Comparison of ENCODE assay signal across 10 cellular contexts in the genomic region with DNA sequence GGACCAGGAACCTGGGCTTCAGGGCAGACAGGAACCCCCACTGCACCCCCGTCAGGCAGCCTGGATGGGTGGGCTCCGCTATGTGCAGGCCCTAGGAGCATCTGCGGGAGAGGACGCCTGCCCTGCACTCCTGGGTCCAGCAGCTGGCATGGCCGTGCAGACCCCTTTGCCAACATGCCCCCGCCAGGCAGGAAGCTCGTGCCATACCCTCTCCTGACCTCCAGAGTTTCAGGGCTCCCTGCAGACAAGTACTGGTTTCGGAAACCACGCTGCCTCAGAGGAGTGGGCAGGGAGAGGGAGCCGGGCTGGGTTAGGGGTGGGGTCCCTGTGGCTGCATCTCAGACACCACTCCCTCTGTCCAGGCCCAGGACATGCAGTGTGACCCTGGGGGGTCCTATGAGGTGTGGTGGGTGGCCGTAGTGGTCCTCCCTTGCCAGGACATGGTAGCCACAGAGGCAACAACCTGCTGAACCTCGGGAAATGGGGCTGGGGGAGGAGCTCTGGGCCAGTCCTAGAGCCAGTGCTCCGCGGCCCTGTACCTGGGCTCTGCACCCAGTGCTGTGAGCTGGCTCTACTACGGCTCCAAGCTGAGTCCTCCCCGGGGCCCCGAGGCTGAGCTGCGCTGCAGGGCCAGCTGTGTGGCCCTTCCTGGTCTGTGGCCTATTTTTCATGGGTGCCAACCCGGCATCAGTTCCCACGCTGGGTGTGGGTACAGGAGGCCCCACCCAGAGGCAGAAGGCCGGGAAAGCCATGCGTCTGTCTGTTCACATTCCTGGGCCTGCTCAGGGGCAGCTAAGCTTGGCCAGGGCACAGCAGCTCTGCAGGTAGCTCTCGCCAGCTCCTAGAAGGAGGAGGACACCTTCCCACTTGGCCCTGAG.
DNase-seq lines count a peak whose midpoint lies in the region; ATAC-seq, FAIRE-seq and TF ChIP-seq lines count a peak whose summit lies in the region.
"Had no signal": no experiment of that assay in that cellular context is flagged by ENCODE, and none has a peak within 500 bp of the region (broad histone marks: within the 10 kb centered on the region; RNA-seq: fewer than 3 reads in every experiment).

No MANE protein-coding gene starts in this region.

- no peak overlapping the region for H3K27ac Mint-ChIP-seq in memory B cell

- H3K36me3 Mint-ChIP-seq in memory B cell: peaks cover 1% of the 10 kb centered on the region
- H3K36me3 Mint-ChIP-seq: T-cell had no signal

- no peak overlapping the region; a peak in 1 of 4 replicates for H3K4me3 ChIP-seq in DND-41 (ENCODE audit: low read depth in 1 of 2, low read length in 2 of 2)

- DNase-seq in DND-41 (no peak), memory B cell (ENCODE audit: low spot score in 2 of 2) (no peak), amniotic stem cell (lab: John Stamatoyannopoulos, UW) (no peak), D721Med (ENCODE audit: insufficient read length, low spot score) (no peak)

- no peaks in the 10 kb centered on the region for H3K79me2 ChIP-seq in DND-41 (ENCODE audit: insufficient read depth, low read length)

- peaks cover 3% of the 10 kb centered on the region for H3K4me1 Mint-ChIP-seq in memory B cell

- H3K4me3 Mint-ChIP-seq in memory B cell: peak overlapping the region; percentile 37

- H3K4me1 ChIP-seq in DND-41 (ENCODE audit: insufficient read depth, low read length): peaks cover 14% of the 10 kb centered on the region

- H3K9me3 Mint-ChIP-seq in memory B cell: no peaks in the 10 kb centered on the region
- H3K9me3 Mint-ChIP-seq: T-cell had no signal

- peaks cover 11% of the 10 kb centered on the region for H3K27me3 Mint-ChIP-seq in memory B cell

- ATAC-seq in DND-41 (ENCODE audit: insufficient read depth, low read depth): no peak
- no peak for ATAC-seq in memory B cell (ENCODE audit: low read depth)
- no peak for ATAC-seq in HG03460 (IDR thresholded peaks at IDR 0.05; ENCODE audit: unreplicated experiment)
- no peak for ATAC-seq in GM19395 (IDR thresholded peaks at IDR 0.05; ENCODE audit: unreplicated experiment)

- H3K4me2 ChIP-seq in DND-41 (ENCODE audit: insufficient read depth, low read length): peak overlapping the region; percentile 97; the same call in 1 of the 2 replicates

- H3K27ac ChIP-seq in 22Rv1: peak overlapping the region; percentile 89; the same call in 1 of the 2 replicates
- no peak overlapping the region for H3K27ac ChIP-seq in DND-41 (ENCODE audit: low read length)
- H3K27ac ChIP-seq in VCaP: peak overlapping the region; percentile 89

- H3K9ac ChIP-seq in DND-41 (ENCODE audit: low read depth, low read length): no peak overlapping the region

- no peak for TF ChIP-seq CTCF in 22Rv1 (IDR thresholded peaks at IDR 0.05)
- TF ChIP-seq CTCF in DND-41 (IDR thresholded peaks at IDR 0.05; ENCODE audit: borderline replicate concordance, extremely low read depth, low read length, poor library complexity, severe bottlenecking): no peak
- no peak for TF ChIP-seq CTCF in VCaP (conservative IDR thresholded peaks at IDR 0.05)
- no peak for TF ChIP-seq CTCF in D721Med (IDR thresholded peaks at IDR 0.05; ENCODE audit: insufficient read depth, missing control alignments)

- no peak overlapping the region for H2AFZ ChIP-seq in DND-41 (ENCODE audit: low read depth, low read length)

- H4K20me1 ChIP-seq in DND-41 (ENCODE audit: insufficient read depth, low read length): peaks cover 21% of the 10 kb centered on the region

- no peaks in the 10 kb centered on the region for H3K9me3 ChIP-seq in DND-41 (ENCODE audit: insufficient read depth, low read length, severe bottlenecking)
- H3K9me3 ChIP-seq: adrenal gland had no signal

- H3K36me3 ChIP-seq in DND-41 (ENCODE audit: insufficient read depth, low read length): peaks cover 22% of the 10 kb centered on the region
- H3K36me3 ChIP-seq: adrenal gland had no signal

- no peak for FAIRE-seq in D721Med (lab: Jason Lieb, UNC)

- H3K27me3 ChIP-seq in DND-41 (ENCODE audit: insufficient read depth, low read length, poor library complexity): peaks cover 5% of the 10 kb centered on the region
